17 cellular contexts compared by ENCODE assay signal in the genomic region with DNA sequence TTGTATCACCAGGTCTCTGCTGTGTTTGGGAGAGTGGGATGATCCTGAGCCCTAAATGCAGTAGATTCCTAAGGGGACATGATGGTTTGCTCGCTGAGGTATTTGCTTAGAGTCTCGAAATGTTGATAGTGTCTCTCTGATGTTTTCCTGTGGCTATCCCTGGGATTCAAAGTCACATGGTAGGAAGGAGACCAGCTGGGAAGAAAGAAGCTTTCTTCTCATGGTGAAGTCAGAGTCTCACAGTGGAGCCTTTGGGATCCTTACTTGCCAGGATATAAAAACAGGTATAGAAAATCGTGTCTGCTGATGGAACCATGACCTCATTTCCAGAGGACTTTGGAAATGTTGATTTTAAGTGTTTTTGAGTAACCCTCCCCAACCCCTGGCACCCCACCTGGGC.
DNase-seq lines count a peak whose midpoint lies in the region; ATAC-seq, FAIRE-seq and TF ChIP-seq lines count a peak whose summit lies in the region.
"Had no signal": no experiment of that assay in that cellular context is flagged by ENCODE, and none has a peak within 500 bp of the region (broad histone marks: within the 10 kb centered on the region; RNA-seq: fewer than 3 reads in every experiment).

No MANE protein-coding gene starts in this region.

- WGBS in IMR-90 (ENCODE audit: extremely low coverage in 2 of 2, insufficient read length in 1 of 2), 2 experiments, result 100% methylated on average over 2 of the region's 3 CpGs; no CpG with 5 or more reads in 1 of the 2 experiments
- WGBS in suprapubic skin, result 97% methylated on average over 3 of the region's 3 CpGs

- H3K4me3 ChIP-seq in IMR-90 (ENCODE audit: insufficient read depth, low read depth, low read length) (no peak overlapping the region), bronchial epithelial cell (ENCODE audit: low read depth, low read length) (no peak overlapping the region), rectal smooth muscle tissue (ENCODE audit: low read length) (no peak overlapping the region), suprapubic skin (no peak overlapping the region)
- H3K4me3 ChIP-seq: BLaER1, GM12878 had no signal

- no peaks in the 10 kb centered on the region for H3K27me3 ChIP-seq in IMR-90 (ENCODE audit: control insufficient read depth, insufficient read depth, low read length)
- no peaks in the 10 kb centered on the region for H3K27me3 ChIP-seq in bronchial epithelial cell (ENCODE audit: control insufficient read depth, insufficient read depth, low read length)
- no peaks in the 10 kb centered on the region for H3K27me3 ChIP-seq in rectal smooth muscle tissue (ENCODE audit: control insufficient read depth, insufficient read depth, low read length)
- no peaks in the 10 kb centered on the region for H3K27me3 ChIP-seq in suprapubic skin
- H3K27me3 ChIP-seq: BLaER1 had no signal

- H3K4me2 ChIP-seq in IMR-90 (ENCODE audit: low read depth, low read length), result no peak overlapping the region
- H3K4me2 ChIP-seq: BLaER1 had no signal

- TF ChIP-seq CTCF in IMR-90 (conservative IDR thresholded peaks at IDR 0.05; ENCODE audit: low read depth, low read length) (no peak), bronchial epithelial cell (IDR thresholded peaks at IDR 0.05; ENCODE audit: insufficient read depth, low read length, severe bottlenecking) (no peak), suprapubic skin (IDR thresholded peaks at IDR 0.05) (no peak)

- peaks cover 3% of the 10 kb centered on the region for H3K4me1 ChIP-seq in IMR-90 (ENCODE audit: control insufficient read depth, insufficient read depth, low read length)
- H3K4me1 ChIP-seq in rectal smooth muscle tissue (ENCODE audit: control insufficient read depth, insufficient read depth, low read length), result peaks cover 9% of the 10 kb centered on the region
- no peaks in the 10 kb centered on the region for H3K4me1 ChIP-seq in suprapubic skin
- H3K4me1 ChIP-seq: BLaER1 had no signal

- H2BK15ac ChIP-seq in IMR-90 (ENCODE audit: low read depth, low read length), result no peak overlapping the region

- H3K79me1 ChIP-seq in IMR-90 (ENCODE audit: low read depth in 1 of 2, low read length in 2 of 2), result no peaks in the 10 kb centered on the region

- FAIRE-seq in bronchial epithelial cell (lab: Jason Lieb, UNC), result peak; percentile 76
- FAIRE-seq: GM12878, H1, HepG2 had no signal

- no peak overlapping the region for H3K23ac ChIP-seq in IMR-90 (ENCODE audit: low read depth, low read length)

- H4K8ac ChIP-seq in IMR-90 (ENCODE audit: low read depth in 2 of 2, low read length in 2 of 2), result no peak overlapping the region

- no peak overlapping the region for H2AFZ ChIP-seq in IMR-90 (replicated peaks; ENCODE audit: low read length, poor library complexity)

- no peak overlapping the region for H3K27ac ChIP-seq in IMR-90 (ENCODE audit: insufficient read depth, low read length)
- H3K27ac ChIP-seq in rectal smooth muscle tissue (ENCODE audit: low read depth, low read length), result peak overlapping the region; percentile 84
- no peak overlapping the region for H3K27ac ChIP-seq in suprapubic skin
- H3K27ac ChIP-seq: BLaER1 had no signal

- no peak overlapping the region for H3K56ac ChIP-seq in IMR-90 (ENCODE audit: extremely low read depth, insufficient read depth, low read length)

- CTCF ChIA-PET in IMR-90 (lab: Yijun Ruan, JAX), result no interaction called here

- H2BK120ac ChIP-seq in IMR-90 (ENCODE audit: low read depth, low read length), result peak overlapping the region; percentile 1; the same call in 1 of the 2 replicates

- POLR2A ChIA-PET in IMR-90 (lab: Charles Lee; ENCODE audit: unreplicated experiment), result no interaction called here

- no peak overlapping the region for H2BK5ac ChIP-seq in IMR-90 (ENCODE audit: low read depth, low read length, poor library complexity, severe bottlenecking)

- H2AK5ac ChIP-seq in IMR-90 (ENCODE audit: low read depth, low read length), result peak overlapping the region; percentile 25; the same call in 1 of the 2 replicates

- H3K36me3 ChIP-seq in IMR-90 (ENCODE audit: control insufficient read depth, insufficient read depth, low read length) (no peaks in the 10 kb centered on the region), bronchial epithelial cell (ENCODE audit: control insufficient read depth, insufficient read depth, low read length) (no peaks in the 10 kb centered on the region), rectal smooth muscle tissue (ENCODE audit: control insufficient read depth, insufficient read depth, low read length) (no peaks in the 10 kb centered on the region), suprapubic skin (no peaks in the 10 kb centered on the region)
- H3K36me3 ChIP-seq: BLaER1 had no signal

- no peak for TF ChIP-seq POLR2A in IMR-90 (IDR thresholded peaks at IDR 0.05; ENCODE audit: low read depth, low read length)
- no peak for TF ChIP-seq POLR2A in suprapubic skin (IDR thresholded peaks at IDR 0.05)

- DNase-seq in IMR-90 (no peak), bronchial epithelial cell (ENCODE audit: low read depth) (no peak), NCI-H1436 treated with DMSO at 0.1 percent for 48 hours (lab: John Stamatoyannopoulos, UW) (no peak), suprapubic skin (ENCODE audit: low spot score in 2 of 2) (no peak)
- DNase-seq: 8988T; CD4-positive, alpha-beta memory T cell; DMS53; DND-41; EL; H9 had no signal

- intact Hi-C loops in IMR-90 (cut with micrococcal nuclease), result no loop called here

- peak overlapping the region; percentile 17 for H3K14ac ChIP-seq in IMR-90 (replicated peaks; ENCODE audit: low read depth, low read length)

- peaks cover 18% of the 10 kb centered on the region; the same call in 1 of the 2 replicates for H3K9me1 ChIP-seq in IMR-90 (ENCODE audit: insufficient read depth, low read length)

- H3K18ac ChIP-seq in IMR-90 (ENCODE audit: low read depth, low read length), result no peak overlapping the region

- H3K9me3 ChIP-seq in IMR-90 (ENCODE audit: control insufficient read depth, insufficient read depth, low read length) (peaks cover 2% of the 10 kb centered on the region; the same call in 1 of the 2 replicates), suprapubic skin (no peaks in the 10 kb centered on the region)
- H3K9me3 ChIP-seq: BLaER1 had no signal

- H4K5ac ChIP-seq in IMR-90 (ENCODE audit: low read depth, low read length), result no peak overlapping the region

- peak overlapping the region; percentile 24; the same call in 1 of the 2 replicates for H3K4ac ChIP-seq in IMR-90 (ENCODE audit: low read depth, low read length)

- ATAC-seq in IMR-90 (ENCODE audit: low read depth) (no peak), GM21390 (IDR thresholded peaks at IDR 0.05; ENCODE audit: unreplicated experiment) (no peak), HG02885 (IDR thresholded peaks at IDR 0.05; ENCODE audit: poor library complexity, unreplicated experiment) (no peak)
- ATAC-seq: GM12878, HepG2 had no signal

- H2AK9ac ChIP-seq in IMR-90 (replicated peaks; ENCODE audit: low read depth, low read length, poor library complexity), result no peak overlapping the region

- no TSS peak for BruUV-seq in IMR-90 (replicated peaks; lab: Mats Ljungman, UMichigan)

- in situ Hi-C loops in IMR-90 (cut with MboI; ENCODE audit: low sequenced_read_pairs), result no loop called here

- H4K91ac ChIP-seq in IMR-90 (ENCODE audit: insufficient read depth, low read depth, low read length), result peak overlapping the region; percentile 38

- TF ChIP-seq EP300 in suprapubic skin (IDR thresholded peaks at IDR 0.05), result no peak

- dilution Hi-C loops in IMR-90 (cut with HindIII; ENCODE audit: low sequenced_read_pairs, unreplicated experiment), result no loop called here

- peak overlapping the region; percentile 36; the same call in 1 of the 2 replicates for H2BK20ac ChIP-seq in IMR-90 (ENCODE audit: low read depth, low read length)

- no peak for TF ChIP-seq RAD21 in IMR-90 (IDR thresholded peaks at IDR 0.05; ENCODE audit: low read length)

- no peaks in the 10 kb centered on the region for H4K20me1 ChIP-seq in IMR-90 (ENCODE audit: insufficient read depth, low read length)
- H4K20me1 ChIP-seq: BLaER1 had no signal

- no peak overlapping the region for H3K9ac ChIP-seq in IMR-90 (ENCODE audit: low read depth, low read length)
- H3K9ac ChIP-seq in rectal smooth muscle tissue (ENCODE audit: low read length), result no peak overlapping the region
- H3K9ac ChIP-seq: BLaER1 had no signal

TF ChIP-seq in IMR-90, 13 proteins besides CTCF, POLR2A, EP300 and RAD21:
- no peak for TF ChIP-seq BHLHE40 (IDR thresholded peaks at IDR 0.05; ENCODE audit: low read depth, low read length)
- TF ChIP-seq, protein P1, sequence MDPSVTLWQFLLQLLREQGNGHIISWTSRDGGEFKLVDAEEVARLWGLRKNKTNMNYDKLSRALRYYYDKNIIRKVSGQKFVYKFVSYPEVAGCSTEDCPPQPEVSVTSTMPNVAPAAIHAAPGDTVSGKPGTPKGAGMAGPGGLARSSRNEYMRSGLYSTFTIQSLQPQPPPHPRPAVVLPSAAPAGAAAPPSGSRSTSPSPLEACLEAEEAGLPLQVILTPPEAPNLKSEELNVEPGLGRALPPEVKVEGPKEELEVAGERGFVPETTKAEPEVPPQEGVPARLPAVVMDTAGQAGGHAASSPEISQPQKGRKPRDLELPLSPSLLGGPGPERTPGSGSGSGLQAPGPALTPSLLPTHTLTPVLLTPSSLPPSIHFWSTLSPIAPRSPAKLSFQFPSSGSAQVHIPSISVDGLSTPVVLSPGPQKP (IDR thresholded peaks at IDR 0.05; ENCODE audit: borderline replicate concordance, low read depth, low read length), result no peak
- TF ChIP-seq MAZ (IDR thresholded peaks at IDR 0.05; ENCODE audit: borderline replicate concordance, low read depth, low read length), result no peak
- no peak for TF ChIP-seq CEBPB (IDR thresholded peaks at IDR 0.05; ENCODE audit: low read depth, low read length)
- no peak for TF ChIP-seq RCOR1 (IDR thresholded peaks at IDR 0.05; ENCODE audit: insufficient replicate concordance, low read length)
- no peak for TF ChIP-seq MAFK (IDR thresholded peaks at IDR 0.05; ENCODE audit: low read depth, low read length)
- no peak for TF ChIP-seq RFX5 (IDR thresholded peaks at IDR 0.05; ENCODE audit: low read depth, low read length)
- no peak for TF ChIP-seq CHD1 (IDR thresholded peaks at IDR 0.05; ENCODE audit: low read depth, low read length)
- TF ChIP-seq MXI1 (IDR thresholded peaks at IDR 0.05; ENCODE audit: borderline replicate concordance, low read depth, low read length), result no peak
- TF ChIP-seq SMC3 (IDR thresholded peaks at IDR 0.05; ENCODE audit: low read depth, low read length), result no peak
- no peak for TF ChIP-seq NFE2L2 (IDR thresholded peaks at IDR 0.05; ENCODE audit: low read depth, low read length)
- TF ChIP-seq FOS (IDR thresholded peaks at IDR 0.05; ENCODE audit: low read depth, low read length), result no peak
- TF ChIP-seq, protein P2, sequence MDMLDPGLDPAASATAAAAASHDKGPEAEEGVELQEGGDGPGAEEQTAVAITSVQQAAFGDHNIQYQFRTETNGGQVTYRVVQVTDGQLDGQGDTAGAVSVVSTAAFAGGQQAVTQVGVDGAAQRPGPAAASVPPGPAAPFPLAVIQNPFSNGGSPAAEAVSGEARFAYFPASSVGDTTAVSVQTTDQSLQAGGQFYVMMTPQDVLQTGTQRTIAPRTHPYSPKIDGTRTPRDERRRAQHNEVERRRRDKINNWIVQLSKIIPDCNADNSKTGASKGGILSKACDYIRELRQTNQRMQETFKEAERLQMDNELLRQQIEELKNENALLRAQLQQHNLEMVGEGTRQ (IDR thresholded peaks at IDR 0.05; ENCODE audit: low read depth, low read length), result no peak
